In genomic region chr1:208437416-208437815, GRCh38 we compare ENCODE assay signal across 12 cellular contexts.
DNase-seq lines count a peak whose midpoint lies in the region; ATAC-seq, FAIRE-seq and TF ChIP-seq lines count a peak whose summit lies in the region.
"Had no signal": no experiment of that assay in that cellular context is flagged by ENCODE, and none has a peak within 500 bp of the region (broad histone marks: within the 10 kb centered on the region; RNA-seq: fewer than 3 reads in every experiment).

No MANE protein-coding gene starts in this region.

- peak; percentile 71 for DNase-seq in EL
- DNase-seq in HTR-8/SVneo (ENCODE audit: insufficient read length, low spot score), result peak; percentile 25
- no peak for DNase-seq in K562 (ENCODE audit: extremely low read depth in 1 of 4, low spot score in 3 of 4)
- DNase-seq in kidney tubule cell (ENCODE audit: low spot score), result peak; percentile 67
- DNase-seq in HK-2 (ENCODE audit: unreplicated experiment), result no peak
- DNase-seq in kidney, result no peak
- DNase-seq in C1 segment of cervical spinal cord (lab: John Stamatoyannopoulos, UW), result no peak
- DNase-seq: activated T-cell treated with anti-CD3 and anti-CD28 coated beads, Interleukin-2, amount 50 U/mL, for 1 hour; effector memory CD8-positive, alpha-beta T cell; WERI-Rb-1 had no signal

- H3K9me1 ChIP-seq in K562 (ENCODE audit: control insufficient read depth, insufficient read depth, low read length), result no peaks in the 10 kb centered on the region

- no peak overlapping the region for H3K4me2 ChIP-seq in K562 (ENCODE audit: insufficient read depth, low read length)

- TF ChIP-seq CTCF in K562 (IDR thresholded peaks at IDR 0.05 in 2 of 3, conservative IDR thresholded peaks at IDR 0.05 in 1 of 3; ENCODE audit: insufficient read depth in 2 of 3, low read depth in 1 of 3, low read length in 3 of 3), result no peak
- TF ChIP-seq CTCF in kidney (IDR thresholded peaks at IDR 0.05; ENCODE audit: borderline replicate concordance, extremely low read depth, insufficient read depth), result no peak

- H3K9me3 ChIP-seq in K562 (replicated peaks; ENCODE audit: control insufficient read depth, insufficient read depth, low read depth, low read length) (no peaks in the 10 kb centered on the region), kidney (ENCODE audit: control insufficient read depth in 1 of 2, low read length in 2 of 2) (no peaks in the 10 kb centered on the region)

- CTCF ChIA-PET in K562 (lab: Yijun Ruan, JAX; ENCODE audit: low intra/inter-chr PET ratio), result interaction anchor here (0.6 kb wide), 1 partner anchor 1143 kb away, joined by 4 read pairs; no protein-coding TSS in a partner anchor

- POLR2A ChIA-PET in K562 (lab: Yijun Ruan, JAX), result no interaction called here

- H3K36me3 ChIP-seq in K562 (ENCODE audit: control insufficient read depth, insufficient read depth, low read length) (no peaks in the 10 kb centered on the region), kidney (ENCODE audit: control insufficient read depth in 1 of 2, insufficient read depth in 2 of 2, low read length in 2 of 2) (no peaks in the 10 kb centered on the region)
- H3K36me3 ChIP-seq: WERI-Rb-1 had no signal

- FAIRE-seq in HTR-8/SVneo (lab: Jason Lieb, UNC) (no peak), K562 (lab: Jason Lieb, UNC) (no peak), kidney (lab: Jason Lieb, UNC) (no peak)

- TF ChIP-seq RAD21 in K562 (CRISPR knock-in tag; conservative IDR thresholded peaks at IDR 0.05 in 1 of 2, IDR thresholded peaks at IDR 0.05 in 1 of 2), result no peak

- no peak for TF ChIP-seq POLR2A in K562 (conservative IDR thresholded peaks at IDR 0.05)

- BruUV-seq in K562 (replicated peaks; lab: Mats Ljungman, UMichigan), result no TSS peak

- H3K4me1 ChIP-seq in K562 (replicated peaks in 1 of 2; ENCODE audit: control insufficient read depth in 2 of 2, insufficient read depth in 2 of 2, low read length in 2 of 2) (no peaks in the 10 kb centered on the region), kidney (ENCODE audit: control insufficient read depth in 1 of 2, insufficient read depth in 1 of 2, low read depth in 1 of 2, low read length in 2 of 2) (no peaks in the 10 kb centered on the region)

- 4% methylated on average over 4 of the region's 4 CpGs for WGBS in K562 (ENCODE audit: insufficient coverage, low coverage, missing lambda C conversion rate)

- H3K27ac ChIP-seq in K562 (ENCODE audit: extremely low read depth, low read depth, low read length) (no peak overlapping the region), kidney (ENCODE audit: low read depth in 2 of 2, low read length in 2 of 2) (no peak overlapping the region)
- H3K27ac ChIP-seq: WERI-Rb-1 had no signal

- H2AFZ ChIP-seq in K562 (ENCODE audit: low read depth, low read length), result no peak overlapping the region

- no peak for ATAC-seq in K562
- ATAC-seq in HG02973 (IDR thresholded peaks at IDR 0.05; ENCODE audit: unreplicated experiment), result no peak
- ATAC-seq: effector memory CD8-positive, alpha-beta T cell had no signal

- H3K27me3 ChIP-seq in K562 (ENCODE audit: control insufficient read depth in 2 of 2, insufficient read depth in 2 of 2, low read length in 2 of 2), result peaks cover 4 to 8% of the 10 kb centered on the region in 2 experiments; a peak in 4 of 5 replicates

- H3K4me3 ChIP-seq in K562, result no peak overlapping the region
- no peak overlapping the region for H3K4me3 ChIP-seq in kidney (ENCODE audit: low read length in 2 of 2)
- H3K4me3 ChIP-seq: skin epidermis had no signal

- in situ Hi-C loops in K562 (cut with MboI), result no loop called here

- no peak for TF ChIP-seq EP300 in K562 (IDR thresholded peaks at IDR 0.05; ENCODE audit: low read length)

- no peaks in the 10 kb centered on the region for H4K20me1 ChIP-seq in K562 (replicated peaks; ENCODE audit: control insufficient read depth, insufficient read depth, low read length)

- H3K79me2 ChIP-seq in K562 (ENCODE audit: control insufficient read depth, insufficient read depth, low read length), result no peaks in the 10 kb centered on the region

- H3K9ac ChIP-seq in K562 (ENCODE audit: insufficient read depth in 1 of 2, low read depth in 2 of 2, low read length in 2 of 2) (no peak overlapping the region), kidney (ENCODE audit: low read length in 2 of 2) (no peak overlapping the region)

- intact Hi-C loops in K562 (cut with micrococcal nuclease), result loop anchor here (5.0 kb wide), 1 partner anchor 410 kb away; no protein-coding TSS in a partner anchor
- intact Hi-C loops in kidney (cut with DNase I), result no loop called here

TF ChIP-seq in K562, 482 proteins besides CTCF, POLR2A, EP300 and RAD21:
- TF ChIP-seq FOXJ3 (CRISPR knock-in tag; IDR thresholded peaks at IDR 0.05), result no peak
- peak; percentile 36; the same call in 1 of the 2 replicates for TF ChIP-seq GABPA (tag; conservative IDR thresholded peaks at IDR 0.05; ENCODE audit: low read depth)

Comparison
In these comparisons a context has a peak if more than half of its experiments do, and no peak if none do; other contexts are left out.
1. DNase-seq: peak in EL (single experiment), HTR-8/SVneo (single experiment) and kidney tubule cell (single experiment); none in K562 (0 of 4), HK-2 (single experiment), kidney (single experiment) and C1 segment of cervical spinal cord (0 of 14).